Comparison of ENCODE assay signal across 8 cellular contexts in the genomic region with DNA sequence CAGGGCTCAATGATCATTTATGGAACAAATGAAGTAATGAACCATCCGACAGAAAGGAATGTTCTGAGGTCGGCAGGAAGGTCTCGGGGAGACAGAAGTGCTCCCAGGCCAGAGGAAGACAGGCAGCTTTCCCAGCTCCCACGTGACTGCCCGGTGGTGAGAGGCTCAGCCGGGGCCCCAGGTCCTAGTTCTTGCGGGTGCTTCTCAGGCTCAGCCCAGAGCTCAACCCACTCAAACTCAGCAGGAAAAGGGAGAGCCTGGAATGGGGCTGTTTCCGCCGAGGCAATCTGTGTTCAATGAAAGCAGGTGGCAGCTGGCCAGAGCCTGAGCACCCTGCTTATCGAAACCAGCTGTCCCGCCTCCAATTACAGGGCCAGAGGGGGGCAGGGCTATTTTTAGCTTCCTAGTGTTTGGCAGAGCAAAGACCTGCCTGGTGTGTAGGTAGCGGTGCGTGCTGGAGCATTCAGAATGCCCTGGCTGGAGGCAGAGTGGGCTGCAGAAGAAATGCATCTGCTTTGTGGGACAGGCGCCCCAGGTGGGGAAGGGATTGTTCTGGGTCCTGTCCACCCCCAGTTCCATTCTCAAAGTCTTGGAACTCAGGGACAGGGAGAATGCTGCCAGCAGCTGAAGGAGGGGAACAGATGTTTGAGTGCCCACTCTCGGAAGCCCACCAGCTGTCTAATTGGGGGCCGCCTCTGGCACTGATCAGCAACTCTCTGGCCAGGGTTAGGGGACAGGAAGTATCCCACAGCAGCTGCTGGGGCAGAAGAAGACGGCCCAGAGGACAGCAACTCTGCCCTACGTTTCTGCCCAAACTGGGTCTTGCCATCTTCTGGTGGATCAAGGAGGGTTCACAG.
A peak's percentile ranks its signal among the peaks of the same experiment; 100 is the strongest.
DNase-seq lines count a peak whose midpoint lies in the region; ATAC-seq, FAIRE-seq and TF ChIP-seq lines count a peak whose summit lies in the region.

No MANE protein-coding gene starts in this region.

- H3K9me3 Mint-ChIP-seq in activated T-cell treated with anti-CD3 and anti-CD28 coated beads, Interleukin-2, amount 50 U/mL, for 72 hours = no peaks in the 10 kb centered on the region
- no peaks in the 10 kb centered on the region for H3K9me3 Mint-ChIP-seq in activated T-cell treated with anti-CD3 and anti-CD28 coated beads, Interleukin-2, amount 50 U/mL, for 4 hours

- H3K4me3 Mint-ChIP-seq in activated T-cell treated with anti-CD3 and anti-CD28 coated beads, Interleukin-2, amount 50 U/mL, for 72 hours = no peak overlapping the region
- no peak overlapping the region for H3K4me3 Mint-ChIP-seq in activated T-cell treated with anti-CD3 and anti-CD28 coated beads, Interleukin-2, amount 50 U/mL, for 4 hours

- FAIRE-seq in small intestine (lab: Jason Lieb, UNC) = no peak

- H3K27me3 Mint-ChIP-seq in activated T-cell treated with anti-CD3 and anti-CD28 coated beads, Interleukin-2, amount 50 U/mL, for 72 hours (ENCODE audit: low read depth) = no peaks in the 10 kb centered on the region
- H3K27me3 Mint-ChIP-seq in activated T-cell treated with anti-CD3 and anti-CD28 coated beads, Interleukin-2, amount 50 U/mL, for 4 hours (ENCODE audit: low read depth) = no peaks in the 10 kb centered on the region

- intact Hi-C loops in body of pancreas (cut with DNase I) = no loop called here

- ATAC-seq in body of pancreas (peak; percentile 90), GM21515 (IDR thresholded peaks at IDR 0.05; ENCODE audit: unreplicated experiment) (no peak)
- no peak for ATAC-seq in activated T-cell treated with anti-CD3 and anti-CD28 coated beads, Interleukin-2, amount 50 U/mL, for 72 hours (replicated peaks in 1 of 2)
- no peak for ATAC-seq in activated T-cell treated with anti-CD3 and anti-CD28 coated beads, Interleukin-2, amount 50 U/mL, for 4 hours

- no peak overlapping the region for H3K27ac Mint-ChIP-seq in activated T-cell treated with anti-CD3 and anti-CD28 coated beads, Interleukin-2, amount 50 U/mL, for 72 hours

- WGBS in body of pancreas, 2 donors = 11 to 18% methylated on average over 7 to 18 of the region's 18 CpGs
- 13 to 34% (median 27%) methylated on average over 18 of the region's 18 CpGs for WGBS in small intestine, 3 donors

- no peaks in the 10 kb centered on the region for H3K27me3 ChIP-seq in body of pancreas
- no peaks in the 10 kb centered on the region for H3K27me3 ChIP-seq in small intestine (ENCODE audit: control insufficient read depth in 2 of 2, insufficient read depth in 2 of 2, low read length in 2 of 2)

- no peaks in the 10 kb centered on the region for H3K9me3 ChIP-seq in body of pancreas
- no peaks in the 10 kb centered on the region for H3K9me3 ChIP-seq in small intestine (ENCODE audit: control insufficient read depth, low read depth)

- peaks cover 10% of the 10 kb centered on the region for H3K4me1 Mint-ChIP-seq in activated T-cell treated with anti-CD3 and anti-CD28 coated beads, Interleukin-2, amount 50 U/mL, for 72 hours (ENCODE audit: low read depth)
- H3K4me1 Mint-ChIP-seq in activated T-cell treated with anti-CD3 and anti-CD28 coated beads, Interleukin-2, amount 50 U/mL, for 4 hours (ENCODE audit: low read depth) = peaks cover 7% of the 10 kb centered on the region

- H3K4me1 ChIP-seq in body of pancreas (peaks cover 53% of the 10 kb centered on the region), small intestine (ENCODE audit: control insufficient read depth in 2 of 2, insufficient read depth in 1 of 2, low read depth in 1 of 2, low read length in 1 of 2) (peaks cover 0 to 5% of the 10 kb centered on the region in 2 donors)

- H3K27ac ChIP-seq in body of pancreas (peak overlapping the region; percentile 67 to 83 (median 75)), small intestine (ENCODE audit: low read depth in 1 of 2, low read length in 1 of 2) (peak overlapping the region in 1 of 2 donors; percentile 50)

- DNase-seq in DMS79 treated with DMSO at 0.1 percent for 48 hours (lab: John Stamatoyannopoulos, UW) (peak; percentile 96), NCI-H2171 (lab: John Stamatoyannopoulos, UW) (peak; percentile 99), body of pancreas (peak; percentile 92 to 98 (median 97)), iPS-NIHi7 (ENCODE audit: extremely low spot score) (peak; percentile 76), small intestine (peak; percentile 89)
- DNase-seq in activated T-cell treated with anti-CD3 and anti-CD28 coated beads, Interleukin-2, amount 50 U/mL, for 72 hours = no peak
- DNase-seq in activated T-cell treated with anti-CD3 and anti-CD28 coated beads, Interleukin-2, amount 50 U/mL, for 4 hours = no peak

- peaks cover 8 to 12% of the 10 kb centered on the region in 2 donors for H3K36me3 Mint-ChIP-seq in activated T-cell treated with anti-CD3 and anti-CD28 coated beads, Interleukin-2, amount 50 U/mL, for 72 hours (ENCODE audit: insufficient read depth in 2 of 2)
- peaks cover 23% of the 10 kb centered on the region for H3K36me3 Mint-ChIP-seq in activated T-cell treated with anti-CD3 and anti-CD28 coated beads, Interleukin-2, amount 50 U/mL, for 4 hours (ENCODE audit: insufficient read depth)

- H3K4me3 ChIP-seq in body of pancreas (no peak overlapping the region), small intestine (ENCODE audit: low read depth in 1 of 2, low read length in 2 of 2) (no peak overlapping the region)

- TF ChIP-seq CTCF in body of pancreas (IDR thresholded peaks at IDR 0.05) = no peak

- peak in 2 of 3 donors; percentile 35 to 42 for TF ChIP-seq POLR2A in body of pancreas (IDR thresholded peaks at IDR 0.05)

- H3K36me3 ChIP-seq in body of pancreas (replicated peaks in 1 of 2; ENCODE audit: insufficient read depth in 1 of 2, low read depth in 2 of 2) (no peaks in the 10 kb centered on the region), small intestine (ENCODE audit: control insufficient read depth in 2 of 2, insufficient read depth in 2 of 2, low read length in 2 of 2) (no peaks in the 10 kb centered on the region)

Comparison
In these comparisons a context has a peak if more than half of its experiments do, and no peak if none do; other contexts are left out.
1. DNase-seq: peak in DMS79 treated with DMSO at 0.1 percent for 48 hours (single experiment), NCI-H2171 (single experiment), body of pancreas (4 of 4), iPS-NIHi7 (single experiment) and small intestine (single experiment); none in activated T-cell treated with anti-CD3 and anti-CD28 coated beads, Interleukin-2, amount 50 U/mL, for 72 hours (0 of 2) and activated T-cell treated with anti-CD3 and anti-CD28 coated beads, Interleukin-2, amount 50 U/mL, for 4 hours (single experiment).